Comparison of ENCODE assay signal across 20 cellular contexts in the genomic region with DNA sequence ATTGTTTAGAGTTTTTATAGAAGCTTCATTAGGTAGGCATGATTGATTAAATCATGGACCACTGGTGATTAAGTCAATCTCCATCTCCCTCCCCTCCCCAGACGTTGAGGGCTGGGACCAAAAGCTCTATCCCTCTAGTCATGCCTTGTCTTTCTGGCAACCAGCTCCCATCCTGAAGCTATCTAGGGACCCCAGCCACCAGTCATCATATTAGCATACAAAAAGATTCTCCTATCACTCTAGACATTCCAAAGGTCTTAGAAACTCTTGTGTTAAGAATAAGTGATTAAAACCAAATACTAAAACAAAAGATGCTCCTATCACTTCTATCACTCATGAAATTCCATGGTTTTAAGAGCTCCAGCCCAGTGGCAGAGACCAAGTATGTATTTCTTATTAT.
"Had no signal": no experiment of that assay in that cellular context is flagged by ENCODE, and none has a peak within 500 bp of the region (broad histone marks: within the 10 kb centered on the region; RNA-seq: fewer than 3 reads in every experiment).

No MANE protein-coding gene starts in this region.

- H3K27ac ChIP-seq: coronary artery, epithelial cell of prostate, esophagus squamous epithelium, gastrocnemius medialis, heart right ventricle, left lung, lower lobe of right lung had no signal

- H3K4me1 ChIP-seq: gastrocnemius medialis, lower lobe of right lung had no signal

- H3K4me3 ChIP-seq: coronary artery, dorsolateral prefrontal cortex, esophagus squamous epithelium, gastrocnemius medialis, heart right ventricle, left lung, lower lobe of right lung had no signal

- H3K9me3 ChIP-seq: gastrocnemius medialis, left lung, lower lobe of right lung had no signal

- DNase-seq: dermis blood vessel endothelial cell; dorsolateral prefrontal cortex; effector CD4-positive, alpha-beta T cell; effector memory CD4-positive, alpha-beta T cell; esophagus squamous epithelium; foreskin fibroblast; foreskin melanocyte; gastrocnemius medialis; glutamatergic neuron; heart right ventricle; hippocampal formation; left cardiac atrium; left lung; left ventricle myocardium superior; lower lobe of right lung; mesenchymal stem cell; midbrain had no signal

- ATAC-seq: esophagus mucosa, gastrocnemius medialis, heart right ventricle, left cardiac atrium, left lung, left ventricle myocardium superior, lower lobe of right lung had no signal

- H3K27me3 ChIP-seq: dorsolateral prefrontal cortex, esophagus squamous epithelium, gastrocnemius medialis, heart right ventricle, left lung had no signal

- H3K36me3 ChIP-seq: gastrocnemius medialis had no signal
